In the genomic region with DNA sequence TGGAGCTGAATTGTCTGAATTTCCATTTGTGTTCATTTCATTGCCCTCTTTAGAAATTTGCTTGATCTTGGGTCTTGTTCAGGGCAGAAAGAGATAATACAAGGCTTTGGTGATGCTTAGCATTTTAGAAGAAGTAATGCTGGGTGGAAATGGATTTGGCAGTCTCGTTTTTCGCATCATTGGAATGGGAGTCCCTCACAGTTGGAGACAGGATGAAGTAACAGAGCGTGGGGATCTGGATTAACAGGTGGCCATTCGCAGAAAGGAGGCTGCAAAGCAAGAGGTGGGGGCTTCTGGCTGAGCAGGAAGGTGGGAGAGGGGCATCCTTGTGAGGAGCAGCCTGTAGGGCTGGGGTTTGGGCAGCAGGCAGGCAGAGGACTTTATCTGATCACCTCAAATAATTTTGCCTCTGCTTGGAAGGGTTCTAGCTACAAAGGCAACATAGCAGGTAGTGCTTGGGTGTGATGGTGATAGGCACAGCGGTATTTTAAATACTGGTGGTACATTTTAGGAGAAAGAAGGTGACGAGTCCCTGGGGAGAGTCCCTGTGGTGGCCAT, we compare ENCODE assay signal across 9 cellular contexts. TPM values are rescaled to one million over a fixed set of nuclear protein-coding genes. Genes with fewer than 3 reads are reported as not detected.
DNase-seq lines count a peak whose midpoint lies in the region; ATAC-seq, FAIRE-seq and TF ChIP-seq lines count a peak whose summit lies in the region.
"Had no signal": no experiment of that assay in that cellular context is flagged by ENCODE, and none has a peak within 500 bp of the region (broad histone marks: within the 10 kb centered on the region; RNA-seq: fewer than 3 reads in every experiment).

No MANE protein-coding gene starts in this region.

- H3F3A ChIP-seq in PC-9 (ENCODE audit: insufficient read depth, low read depth) (peaks cover 31% of the 10 kb centered on the region; the same call in 1 of the 2 replicates), GM23248 (ENCODE audit: insufficient read depth) (no peaks in the 10 kb centered on the region)

- H3K9me3 Mint-ChIP-seq in activated CD4-positive, alpha-beta T cell treated with anti-CD3 and anti-CD28 coated beads for 36 hours (ENCODE audit: low read depth), result no peaks in the 10 kb centered on the region
- no peaks in the 10 kb centered on the region for H3K9me3 Mint-ChIP-seq in stimulated activated naive B cell treated with anti-CD40 and anti-IgM and Interleukin-4, amounts not matched to agents 10 μg/mL and 1 μg/mL and 100 μg/mL, for 72 hours

- H4K91ac ChIP-seq in H1 (replicated peaks; ENCODE audit: insufficient read length, low read length), result peak overlapping the region; percentile 6

- H3K79me2 ChIP-seq in PC-9 (ENCODE audit: low read depth) (peaks cover 24% of the 10 kb centered on the region), H1 (ENCODE audit: control insufficient read depth in 1 of 2, insufficient read depth in 2 of 2, low read length in 2 of 2) (peaks cover 0 to 96% of the 10 kb centered on the region in 2 experiments; a peak in 3 of 4 replicates), GM23248 (ENCODE audit: insufficient read depth) (no peaks in the 10 kb centered on the region)

- peak; percentile 63 for ATAC-seq in activated CD4-positive, alpha-beta T cell treated with anti-CD3 and anti-CD28 coated beads for 36 hours
- ATAC-seq in stimulated activated naive B cell treated with anti-CD40 and anti-IgM and Interleukin-4, amounts not matched to agents 10 μg/mL and 1 μg/mL and 100 μg/mL, for 72 hours (replicated peaks), result no peak
- ATAC-seq in gastrocnemius medialis, result no peak

- no peak overlapping the region; the same call in 1 of the 2 replicates for H2BK20ac ChIP-seq in H1 (ENCODE audit: low read length)

- no peak overlapping the region for H4K5ac ChIP-seq in H1 (ENCODE audit: insufficient read length, low read depth, low read length)

- no peak overlapping the region for H2AK5ac ChIP-seq in H1 (ENCODE audit: low read depth, low read length)

- H3K36me3 Mint-ChIP-seq in activated CD4-positive, alpha-beta T cell treated with anti-CD3 and anti-CD28 coated beads for 36 hours (ENCODE audit: low read depth), result peaks cover 19% of the 10 kb centered on the region
- H3K36me3 Mint-ChIP-seq in stimulated activated naive B cell treated with anti-CD40 and anti-IgM and Interleukin-4, amounts not matched to agents 10 μg/mL and 1 μg/mL and 100 μg/mL, for 72 hours, result peaks cover 0 to 7% of the 10 kb centered on the region in 2 donors

- peaks cover 16% of the 10 kb centered on the region for H3K79me1 ChIP-seq in H1 (ENCODE audit: low read depth, low read length)

- FAIRE-seq in H1 (lab: Jason Lieb, UNC), result no peak

- TF ChIP-seq RAD21 in H1 (IDR thresholded peaks at IDR 0.05 in 1 of 2, conservative IDR thresholded peaks at IDR 0.05 in 1 of 2; ENCODE audit: low read depth in 2 of 2, low read length in 2 of 2), result no peak

- H3K27me3 ChIP-seq in PC-9 (ENCODE audit: insufficient read depth, low read depth) (no peaks in the 10 kb centered on the region), H1 (replicated peaks in 1 of 4; ENCODE audit: control insufficient read depth in 3 of 4, extremely low read depth in 1 of 4, insufficient read depth in 3 of 4, low read length in 3 of 4) (no peaks in the 10 kb centered on the region), gastrocnemius medialis (no peaks in the 10 kb centered on the region), GM23248 (replicated peaks; ENCODE audit: insufficient read depth) (no peaks in the 10 kb centered on the region; the same call in 1 of the 2 replicates)

- no peak overlapping the region for H3K23ac ChIP-seq in H1 (ENCODE audit: insufficient read length)

- in situ Hi-C loops in gastrocnemius medialis (cut with MboI; ENCODE audit: low sequenced_read_pairs in 4 of 4) (loop anchor here in 2 of 4 donors (25.0 kb wide), 1 partner anchor 111 kb away; no protein-coding TSS in a partner anchor), GM23248 (cut with MboI) (no loop called here)

- intact Hi-C loops in activated CD4-positive, alpha-beta T cell treated with anti-CD3 and anti-CD28 coated beads for 36 hours (cut with DNase I, micrococcal nuclease), result loop anchor here (1.0 to 10.0 kb wide), 12 partner anchors 16 to 574 kb away; a partner anchor contains a TSS
- intact Hi-C loops in PC-9 (cut with micrococcal nuclease; ENCODE audit: unreplicated experiment) (loop anchor here (5.0 kb wide), 1 partner anchor 79 kb away; no protein-coding TSS in a partner anchor), gastrocnemius medialis (cut with DNase I; ENCODE audit: low total_unique reads) (no loop called here)

- no peaks in the 10 kb centered on the region for H3K9me3 ChIP-seq in PC-9 (ENCODE audit: insufficient read depth, low read depth)
- H3K9me3 ChIP-seq in H1 (ENCODE audit: insufficient read depth in 2 of 2, low read depth in 1 of 2, low read length in 1 of 2), result no peaks in the 10 kb centered on the region
- H3K9me3 ChIP-seq in gastrocnemius medialis, result no peaks in the 10 kb centered on the region
- no peaks in the 10 kb centered on the region for H3K9me3 ChIP-seq in GM23248 (ENCODE audit: low read depth)

- H2BK5ac ChIP-seq in H1 (ENCODE audit: low read depth, low read length), result 0 out of 2 replicates have a peak overlapping the region, but pooled peaks have one; percentile 11

- TF ChIP-seq CTCF in PC-9 (conservative IDR thresholded peaks at IDR 0.05), result no peak
- no peak for TF ChIP-seq CTCF in H1 (IDR thresholded peaks at IDR 0.05; ENCODE audit: control extremely low read depth in 1 of 3, insufficient read depth in 1 of 3, low read depth in 1 of 3, low read length in 3 of 3)
- no peak for TF ChIP-seq CTCF in gastrocnemius medialis (IDR thresholded peaks at IDR 0.05 in 4 of 5, conservative IDR thresholded peaks at IDR 0.05 in 1 of 5)

- H4K8ac ChIP-seq in H1 (ENCODE audit: extremely low read depth, insufficient read depth, low read length), result no peak overlapping the region

- peak overlapping the region; percentile 95 for H3K27ac ChIP-seq in PC-9
- H3K27ac ChIP-seq in H1 (ENCODE audit: low read depth, low read length), result no peak overlapping the region
- peak overlapping the region in 1 of 4 donors; percentile 43 for H3K27ac ChIP-seq in gastrocnemius medialis
- no peak overlapping the region for H3K27ac ChIP-seq in GM23248
- H3K27ac ChIP-seq: epithelial cell of prostate had no signal

- CTCF ChIA-PET in activated CD4-positive, alpha-beta T cell treated with anti-CD3 and anti-CD28 coated beads for 36 hours (lab: Charles Lee), result interaction anchor here (0.7 to 2.4 kb wide), 9 partner anchors 8 to 131 kb away, joined by 3 to 9 read pairs (median 4); no protein-coding TSS in a partner anchor
- CTCF ChIA-PET in PC-9 (lab: Charles Lee), result no interaction called here
- CTCF ChIA-PET in H1 (lab: Charles Lee; ENCODE audit: partially characterized antibody), result interaction anchor here (0.8 to 4.3 kb wide), 17 partner anchors 12 to 130 kb away, joined by 3 to 23 read pairs (median 3); no protein-coding TSS in a partner anchor

- no peak overlapping the region for H3K18ac ChIP-seq in H1 (ENCODE audit: extremely low read depth, low read length)

- H3K9ac ChIP-seq in H1 (replicated peaks in 1 of 4; ENCODE audit: extremely low read depth in 1 of 4, low read depth in 3 of 4, low read length in 3 of 4), result no peak overlapping the region
- no peak overlapping the region for H3K9ac ChIP-seq in GM23248

- H4K20me1 ChIP-seq in PC-9 (ENCODE audit: insufficient read depth), result no peaks in the 10 kb centered on the region
- peaks cover 0 to 4% of the 10 kb centered on the region in 2 experiments for H4K20me1 ChIP-seq in H1 (replicated peaks in 1 of 2; ENCODE audit: control insufficient read depth in 1 of 2, insufficient read depth in 2 of 2, low read length in 2 of 2)
- no peaks in the 10 kb centered on the region for H4K20me1 ChIP-seq in GM23248 (ENCODE audit: insufficient read depth)

- WGBS in H1 (ENCODE audit: extremely low coverage in 1 of 2, insufficient coverage in 1 of 2, insufficient read length in 1 of 2, insufficient replicate concordance in 2 of 2, low coverage in 1 of 2, low lambda C conversion rate in 2 of 2, missing lambda C conversion rate in 1 of 2), 2 experiments, result 76% methylated on average over 6 of the region's 6 CpGs; no CpG with 5 or more reads in 1 of the 2 experiments
- WGBS in GM23248 (ENCODE audit: low coverage in 1 of 2, low lambda C conversion rate in 2 of 2, missing lambda C conversion rate in 2 of 2), 2 experiments, result 92 to 93% methylated on average over 6 of the region's 6 CpGs

- no peak overlapping the region for H3K4ac ChIP-seq in H1 (replicated peaks; ENCODE audit: insufficient read length, low read depth, low read length)

- no peak overlapping the region for H3K56ac ChIP-seq in H1 (replicated peaks; ENCODE audit: insufficient read length, low read depth, low read length)

- H2BK15ac ChIP-seq in H1 (ENCODE audit: low read length), result no peak overlapping the region; the same call in 1 of the 2 replicates

- H2AFZ ChIP-seq in PC-9 (no peak overlapping the region), H1 (ENCODE audit: low read length) (no peak overlapping the region), GM23248 (no peak overlapping the region)

- DNase-seq in activated CD4-positive, alpha-beta T cell treated with anti-CD3 and anti-CD28 coated beads for 36 hours, result no peak
- DNase-seq in activated CD4-positive, alpha-beta T cell treated with anti-CD3 and anti-CD28 coated beads, Interleukin-2, amount 50 U/mL, for 1 hour, result no peak
- DNase-seq in PC-9 (no peak), H1 (ENCODE audit: low read depth in 1 of 2, low spot score in 2 of 2) (no peak), COLO668 (lab: John Stamatoyannopoulos, UW; ENCODE audit: unreplicated experiment) (no peak), gastrocnemius medialis (no peak), GM23248 (no peak)
- DNase-seq in stimulated activated naive B cell treated with anti-CD40 and anti-IgM and Interleukin-4, amounts not matched to agents 10 μg/mL and 1 μg/mL and 100 μg/mL, for 72 hours, result no peak

- peaks cover 96% of the 10 kb centered on the region for H3K4me1 Mint-ChIP-seq in activated CD4-positive, alpha-beta T cell treated with anti-CD3 and anti-CD28 coated beads for 36 hours
- peaks cover 74 to 96% of the 10 kb centered on the region in 2 donors for H3K4me1 Mint-ChIP-seq in stimulated activated naive B cell treated with anti-CD40 and anti-IgM and Interleukin-4, amounts not matched to agents 10 μg/mL and 1 μg/mL and 100 μg/mL, for 72 hours

- H3K27me3 Mint-ChIP-seq in activated CD4-positive, alpha-beta T cell treated with anti-CD3 and anti-CD28 coated beads for 36 hours, result no peaks in the 10 kb centered on the region
- no peaks in the 10 kb centered on the region for H3K27me3 Mint-ChIP-seq in stimulated activated naive B cell treated with anti-CD40 and anti-IgM and Interleukin-4, amounts not matched to agents 10 μg/mL and 1 μg/mL and 100 μg/mL, for 72 hours

- TF ChIP-seq EP300 in H1 (IDR thresholded peaks at IDR 0.05; ENCODE audit: borderline replicate concordance in 1 of 2, low read depth in 2 of 2, low read length in 2 of 2), result no peak

- H3K14ac ChIP-seq in H1 (ENCODE audit: insufficient read length), result no peak overlapping the region

- no peak for TF ChIP-seq POLR2A in H1 (IDR thresholded peaks at IDR 0.05; ENCODE audit: control extremely low read depth in 1 of 2, low read depth in 2 of 2, low read length in 2 of 2)
- no peak for TF ChIP-seq POLR2A in gastrocnemius medialis (IDR thresholded peaks at IDR 0.05)

- H2BK120ac ChIP-seq in H1 (replicated peaks; ENCODE audit: low read depth, low read length), result no peak overlapping the region

- H3K4me2 ChIP-seq in PC-9 (peak overlapping the region; percentile 70), H1 (ENCODE audit: insufficient read depth in 1 of 2, low read depth in 2 of 2, low read length in 2 of 2) (no peak overlapping the region), GM23248 (ENCODE audit: unreplicated experiment) (no peak overlapping the region)

- no peaks in the 10 kb centered on the region for H3K9me2 ChIP-seq in PC-9 (ENCODE audit: insufficient read depth)
- H3K9me2 ChIP-seq in GM23248 (ENCODE audit: insufficient read depth), result no peaks in the 10 kb centered on the region

- peak overlapping the region; percentile 98 for H3K27ac Mint-ChIP-seq in activated CD4-positive, alpha-beta T cell treated with anti-CD3 and anti-CD28 coated beads for 36 hours
- H3K27ac Mint-ChIP-seq in stimulated activated naive B cell treated with anti-CD40 and anti-IgM and Interleukin-4, amounts not matched to agents 10 μg/mL and 1 μg/mL and 100 μg/mL, for 72 hours, result peak overlapping the region; percentile 99

- POLR2A ChIA-PET in activated CD4-positive, alpha-beta T cell treated with anti-CD3 and anti-CD28 coated beads for 36 hours (lab: Charles Lee), result interaction anchor here (0.6 to 3.4 kb wide), 11 partner anchors 14 to 179 kb away, joined by 3 to 23 read pairs (median 5); a partner anchor contains a TSS
- POLR2A ChIA-PET in PC-9 (lab: Charles Lee; ENCODE audit: unreplicated experiment) (no interaction called here), H1 (lab: Charles Lee; ENCODE audit: partially characterized antibody) (interaction anchor here (0.8 to 1.2 kb wide), 2 partner anchors 15 to 77 kb away, joined by 4 read pairs; no protein-coding TSS in a partner anchor)

- no peaks in the 10 kb centered on the region for H3K36me3 ChIP-seq in PC-9 (ENCODE audit: low read depth)
- no peaks in the 10 kb centered on the region for H3K36me3 ChIP-seq in H1 (ENCODE audit: control insufficient read depth in 2 of 4, insufficient read depth in 4 of 4, low read length in 3 of 4)
- no peaks in the 10 kb centered on the region for H3K36me3 ChIP-seq in gastrocnemius medialis
- no peaks in the 10 kb centered on the region for H3K36me3 ChIP-seq in GM23248 (ENCODE audit: low read depth)

- no TSS peak for BruUV-seq in PC-9 (replicated peaks; lab: Mats Ljungman, UMichigan)

- H3K4me3 ChIP-seq in PC-9 (no peak overlapping the region), H1 (ENCODE audit: extremely low read depth in 1 of 4, insufficient read depth in 2 of 4, low read depth in 3 of 4, low read length in 4 of 4) (no peak overlapping the region), gastrocnemius medialis (no peak overlapping the region), GM23248 (no peak overlapping the region)

- H3K4me3 Mint-ChIP-seq in activated CD4-positive, alpha-beta T cell treated with anti-CD3 and anti-CD28 coated beads for 36 hours, result peak overlapping the region; percentile 50
- H3K4me3 Mint-ChIP-seq in stimulated activated naive B cell treated with anti-CD40 and anti-IgM and Interleukin-4, amounts not matched to agents 10 μg/mL and 1 μg/mL and 100 μg/mL, for 72 hours, result peak overlapping the region; percentile 64 to 69

- H3K4me1 ChIP-seq in PC-9 (replicated peaks; ENCODE audit: insufficient read depth), result peaks cover 41% of the 10 kb centered on the region
- H3K4me1 ChIP-seq in H1 (replicated peaks in 1 of 4; ENCODE audit: control insufficient read depth in 3 of 4, insufficient read depth in 4 of 4, low read length in 3 of 4), result peaks cover 15 to 36% (median 26%) of the 10 kb centered on the region in 4 experiments
- H3K4me1 ChIP-seq in gastrocnemius medialis, result peaks cover 0 to 6% of the 10 kb centered on the region in 2 donors
- 0 out of 2 replicates have a peak, but pooled peaks cover 8% of the 10 kb centered on the region for H3K4me1 ChIP-seq in GM23248 (ENCODE audit: insufficient read depth)

- H3K23me2 ChIP-seq in H1 (ENCODE audit: low read depth, low read length), result no peaks in the 10 kb centered on the region

- H2BK12ac ChIP-seq in H1 (ENCODE audit: low read depth, low read length), result peak overlapping the region; percentile 51; the same call in 1 of the 2 replicates

RNA-seq across cellular contexts. Expression of a gene that starts 17.0 kb away (rescaled TPM):
- total RNA-seq in activated CD4-positive, alpha-beta T cell treated with anti-CD3 and anti-CD28 coated beads for 36 hours, result 100 to 1,000 TPM in 1 of 2 experiments, 10 to 100 TPM in 1; 96.6 to 113 TPM
- total RNA-seq in PC-9 (2021) (19.1 and 24.6 TPM in 2 replicates), gastrocnemius medialis (10 to 100 TPM; 10.4 to 17.7 (median 13.2) TPM)
- total RNA-seq in H1 (2021; fragmentation: NEBNext Ultra II Directional; extraction: Animal tissue kit (Norgen Biotek cat#: 25700)), result 33.9 and 34.7 TPM in 2 replicates
- polyA plus RNA-seq in H1 (2011; rRNA removed) (14.1 and 26.8 TPM in 2 replicates), GM23248 (2016; fragmentation: Nextera tagmentation; extraction: Ambion mirVana) (0.98 and 1.3 TPM in 2 replicates)
- polyA plus RNA-seq in H1 (2011; cell fraction: cytosol; rRNA removed), result 20.7 TPM
- polyA plus RNA-seq in H1 (2011; cell fraction: nucleus; rRNA removed), result 87.7 TPM
- polyA plus RNA-seq in H1 (2012, experiment 1 of 2), result 19.6 to 26.5 TPM (median 24.3 TPM) in 4 replicates
- polyA plus RNA-seq in H1 (2012, experiment 2 of 2), result 23.5 TPM
- polyA plus RNA-seq in H1 (2013, experiment 1 of 2), result 21.2 TPM
- 21.5 TPM for polyA plus RNA-seq in H1 (2013, experiment 2 of 2)
- 30.5 and 37.0 TPM in 2 replicates for polyA minus RNA-seq in H1 (2011; rRNA and poly(A)+ RNA removed)
- polyA minus RNA-seq in H1 (2011; cell fraction: cytosol; rRNA and poly(A)+ RNA removed), result 30.8 TPM
- 56.9 TPM for polyA minus RNA-seq in H1 (2011; cell fraction: nucleus; rRNA and poly(A)+ RNA removed)
- total RNA-seq in GM23248 (2014; rRNA removed; shearing (Covaris generic)), result 2.5 and 9.6 TPM in 2 replicates
